ENCODE assay signal across 9 cellular contexts in the genomic region with DNA sequence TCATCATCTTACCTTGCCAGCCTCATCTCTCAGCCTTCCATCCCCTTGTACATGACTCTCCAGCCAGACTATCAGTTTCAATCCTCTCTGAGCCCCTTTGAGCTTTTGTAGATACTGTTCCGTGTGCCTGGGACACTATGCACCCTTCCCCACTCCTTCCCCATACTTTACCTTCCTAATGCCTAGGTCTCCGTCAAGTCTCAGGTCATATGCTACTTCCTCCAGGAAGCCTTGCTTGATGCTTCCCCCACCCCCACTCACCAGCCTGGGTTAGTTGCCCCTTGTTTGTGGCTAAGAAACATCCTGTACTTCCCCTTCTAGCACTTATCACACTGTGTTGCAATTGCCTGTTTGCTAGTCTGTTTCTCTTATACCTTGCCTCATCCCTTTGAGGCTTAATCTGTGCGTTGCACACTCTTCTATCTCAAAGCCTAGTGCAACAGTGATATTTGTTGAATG.
DNase-seq lines count a peak whose midpoint lies in the region; ATAC-seq lines count a peak whose summit lies in the region.
"Had no signal": no experiment of that assay in that cellular context is flagged by ENCODE, and none has a peak within 500 bp of the region (broad histone marks: within the 10 kb centered on the region; RNA-seq: fewer than 3 reads in every experiment).

No MANE protein-coding gene starts in this region.

- DNase-seq in T-helper 22 cell (ENCODE audit: low read depth) (peak; percentile 75), NCI-H748 (lab: John Stamatoyannopoulos, UW; ENCODE audit: unreplicated experiment) (no peak), SW480 (ENCODE audit: low spot score) (no peak)
- peak; percentile 58 to 78 for DNase-seq in central memory CD8-positive, alpha-beta T cell (ENCODE audit: low spot score in 2 of 2)
- peak; percentile 43 to 49 for DNase-seq in stimulated activated CD8-positive, alpha-beta memory T cell treated with anti-CD3 and anti-CD28 coated beads, Interleukin-15, amount 100 ng/mL, for 48 hours (ENCODE audit: low read depth in 2 of 2)
- DNase-seq: NCI-H1417 had no signal

- peaks cover 61% of the 10 kb centered on the region for H3K4me1 Mint-ChIP-seq in central memory CD8-positive, alpha-beta T cell

- no peaks in the 10 kb centered on the region for H3K27me3 Mint-ChIP-seq in central memory CD8-positive, alpha-beta T cell

- no peak overlapping the region for H3K4me3 Mint-ChIP-seq in central memory CD8-positive, alpha-beta T cell

- H3K36me3 Mint-ChIP-seq in central memory CD8-positive, alpha-beta T cell (ENCODE audit: insufficient read depth): peaks cover 3% of the 10 kb centered on the region

- ATAC-seq in HG02759 (IDR thresholded peaks at IDR 0.05; ENCODE audit: unreplicated experiment) (peak; percentile 46), HG03025 (IDR thresholded peaks at IDR 0.05; ENCODE audit: low FRiP score, unreplicated experiment) (no peak), HG03280 (IDR thresholded peaks at IDR 0.05; ENCODE audit: unreplicated experiment) (no peak)
- ATAC-seq in central memory CD8-positive, alpha-beta T cell (replicated peaks; ENCODE audit: extremely low read depth, poor library complexity, severe bottlenecking): peak; percentile 87

- H3K27ac Mint-ChIP-seq in central memory CD8-positive, alpha-beta T cell (ENCODE audit: low read depth): no peak overlapping the region

- H3K9me3 Mint-ChIP-seq in central memory CD8-positive, alpha-beta T cell: no peaks in the 10 kb centered on the region

Comparison
In these comparisons a context has a peak if more than half of its experiments do, and no peak if none do; other contexts are left out.
1. ATAC-seq: peak in HG02759 (single experiment) and central memory CD8-positive, alpha-beta T cell (single experiment); none in HG03025 (single experiment) and HG03280 (single experiment).
2. DNase-seq: peak in T-helper 22 cell (single experiment), central memory CD8-positive, alpha-beta T cell (2 of 2) and stimulated activated CD8-positive, alpha-beta memory T cell treated with anti-CD3 and anti-CD28 coated beads, Interleukin-15, amount 100 ng/mL, for 48 hours (2 of 2); none in NCI-H748 (single experiment) and SW480 (single experiment).